28 cellular contexts compared by ENCODE assay signal in the genomic region with DNA sequence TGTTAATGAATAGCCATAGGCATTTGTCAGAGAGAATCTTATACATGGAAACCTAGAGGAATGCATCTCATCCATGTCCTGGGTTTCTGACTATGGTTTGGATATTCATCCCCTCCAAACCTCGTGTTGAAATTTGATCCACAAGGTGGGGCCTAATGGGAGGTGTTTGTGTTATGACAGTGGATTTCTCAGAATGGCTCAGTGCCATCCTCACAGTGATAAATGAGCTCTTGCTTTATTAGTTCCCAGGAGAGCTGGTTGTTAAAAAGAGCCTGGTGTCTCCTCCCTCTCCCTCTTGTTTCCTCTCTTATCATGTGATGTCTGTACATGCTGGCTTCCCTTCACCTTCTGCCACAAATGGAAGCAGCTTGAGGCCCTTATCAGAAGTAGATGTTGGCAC.
DNase-seq lines count a peak whose midpoint lies in the region; ATAC-seq, FAIRE-seq and TF ChIP-seq lines count a peak whose summit lies in the region.
"Had no signal": no experiment of that assay in that cellular context is flagged by ENCODE, and none has a peak within 500 bp of the region (broad histone marks: within the 10 kb centered on the region; RNA-seq: fewer than 3 reads in every experiment).

No MANE protein-coding gene starts in this region.

- no peak overlapping the region for H3K27ac ChIP-seq in SK-N-MC
- H3K27ac ChIP-seq: ovary, Peyer's patch, right atrium auricular region had no signal

- DNase-seq in D721Med (ENCODE audit: insufficient read length, low spot score), result no peak
- DNase-seq in NCI-H128 (lab: John Stamatoyannopoulos, UW; ENCODE audit: unreplicated experiment), result peak; percentile 23
- peak; percentile 13 for DNase-seq in NCI-H510A (lab: John Stamatoyannopoulos, UW)
- DNase-seq in SK-N-MC (ENCODE audit: low read depth, low spot score), result peak; percentile 34
- no peak for DNase-seq in H7
- DNase-seq: activated CD4-positive, alpha-beta memory T cell treated with anti-CD3 and anti-CD28 coated beads for 36 hours; activated effector memory CD4-positive, alpha-beta T cell treated with Interleukin-2 at 50 U/mL for 16 hours; activated T-cell treated with anti-CD3 and anti-CD28 coated beads for 4 hours; CD4-positive, CD25-positive, alpha-beta regulatory T cell; central memory CD4-positive, alpha-beta T cell; dermis blood vessel endothelial cell; DMS79; Karpas-422; left ventricle myocardium superior; midbrain; naive thymus-derived CD8-positive, alpha-beta T cell; NCI-H2107; ovary; Peyer's patch; stimulated activated naive CD8-positive, alpha-beta T cell treated with anti-CD3 and anti-CD28 coated beads, Interleukin-15, Interleukin-2, amounts not matched to agents 100 U/mL and 50 U/mL, for 24 hours; T-helper 1 cell had no signal

- ATAC-seq in esophagus mucosa (no peak), GM18498 (IDR thresholded peaks at IDR 0.05; ENCODE audit: unreplicated experiment) (no peak), GM21367 (IDR thresholded peaks at IDR 0.05; ENCODE audit: unreplicated experiment) (no peak)
- ATAC-seq: activated CD4-positive, CD25-positive, alpha-beta regulatory T cell treated with anti-CD3 and anti-CD28 coated beads, Interleukin-2, amount 50 U/mL, for 24 hours; left ventricle myocardium superior; naive thymus-derived CD8-positive, alpha-beta T cell; stimulated activated naive CD8-positive, alpha-beta T cell treated with anti-CD3 and anti-CD28 coated beads, Interleukin-15, Interleukin-2, amounts not matched to agents 100 U/mL and 50 U/mL, for 24 hours had no signal

- no peaks in the 10 kb centered on the region for H3K27me3 ChIP-seq in H7 (ENCODE audit: control insufficient read depth, insufficient read depth, low read length)
- H3K27me3 ChIP-seq: ovary, Peyer's patch, right atrium auricular region had no signal

- H3K36me3 ChIP-seq in SK-N-MC (ENCODE audit: insufficient read depth, low read length), result no peaks in the 10 kb centered on the region
- H3K36me3 ChIP-seq in H7 (replicated peaks; ENCODE audit: control insufficient read depth, insufficient read depth, low read length), result no peaks in the 10 kb centered on the region
- H3K36me3 ChIP-seq: ovary, Peyer's patch, right atrium auricular region had no signal

- peak; percentile 86 for FAIRE-seq in D721Med (lab: Jason Lieb, UNC)
- FAIRE-seq: H54, islet of Langerhans had no signal

- H3K4me3 ChIP-seq in SK-N-MC, result no peak overlapping the region
- no peak overlapping the region for H3K4me3 ChIP-seq in H7 (ENCODE audit: insufficient read depth, low read depth, low read length)
- H3K4me3 ChIP-seq: ovary, Peyer's patch, right atrium auricular region had no signal

- H3K9me3 ChIP-seq in SK-N-MC (ENCODE audit: low read depth, low read length), result no peaks in the 10 kb centered on the region
- H3K9me3 ChIP-seq: ovary, Peyer's patch, right atrium auricular region had no signal

- TF ChIP-seq CTCF in D721Med (IDR thresholded peaks at IDR 0.05; ENCODE audit: insufficient read depth, missing control alignments), result no peak

- H3K9ac ChIP-seq in SK-N-MC (ENCODE audit: insufficient read length), result no peak overlapping the region

Comparison
In these comparisons a context has a peak if more than half of its experiments do, and no peak if none do; other contexts are left out.
1. DNase-seq: peak in NCI-H128 (single experiment), NCI-H510A (single experiment) and SK-N-MC (single experiment); none in D721Med (single experiment) and H7 (single experiment).